ENCODE assay signal across 8 cellular contexts in genomic region chr20:32360333-32360634, GRCh38. TPM values are rescaled to one million over a fixed set of nuclear protein-coding genes. Genes with fewer than 3 reads are reported as not detected.
DNase-seq lines count a peak whose midpoint lies in the region; ATAC-seq and TF ChIP-seq lines count a peak whose summit lies in the region.

No MANE protein-coding gene starts in this region.

- intact Hi-C loops in CD8-positive, alpha-beta T cell (cut with DNase I, micrococcal nuclease), result loop anchor here (2.0 to 5.0 kb wide), 2 partner anchors 47 to 72 kb away; no protein-coding TSS in a partner anchor
- intact Hi-C loops in Panc1 (cut with micrococcal nuclease; ENCODE audit: unreplicated experiment), result no loop called here

- no peak for DNase-seq in CD8-positive, alpha-beta T cell
- no peak for DNase-seq in Panc1 (ENCODE audit: low read depth, low spot score)
- no peak for DNase-seq in endothelial cell (ENCODE audit: low spot score)
- DNase-seq in progenitor cell of endocrine pancreas (ENCODE audit: low spot score, unreplicated experiment), result no peak
- no peak for DNase-seq in SHP77 (lab: John Stamatoyannopoulos, UW)
- DNase-seq in amniotic stem cell (lab: John Stamatoyannopoulos, UW), result no peak
- DNase-seq in stimulated activated CD8-positive, alpha-beta memory T cell treated with anti-CD3 and anti-CD28 coated beads, Interleukin-4, amount 100 ng/mL, for 48 hours, result no peak

- no peaks in the 10 kb centered on the region for H3K9me3 Mint-ChIP-seq in CD8-positive, alpha-beta T cell
- H3K9me3 Mint-ChIP-seq in endothelial cell (ENCODE audit: unreplicated experiment), result no peaks in the 10 kb centered on the region
- H3K9me3 Mint-ChIP-seq in progenitor cell of endocrine pancreas (ENCODE audit: low read depth), result no peaks in the 10 kb centered on the region

- no peak for ATAC-seq in CD8-positive, alpha-beta T cell
- no peak for ATAC-seq in Panc1
- no peak for ATAC-seq in GM21381 (IDR thresholded peaks at IDR 0.05; ENCODE audit: unreplicated experiment)

- H3K4me1 Mint-ChIP-seq in CD8-positive, alpha-beta T cell (ENCODE audit: low read depth), result peaks cover 68% of the 10 kb centered on the region
- H3K4me1 Mint-ChIP-seq in endothelial cell (ENCODE audit: unreplicated experiment), result peaks cover 23% of the 10 kb centered on the region
- peaks cover 48% of the 10 kb centered on the region for H3K4me1 Mint-ChIP-seq in progenitor cell of endocrine pancreas (ENCODE audit: low read depth)

- no peak for TF ChIP-seq CTCF in CD8-positive, alpha-beta T cell (IDR thresholded peaks at IDR 0.05)
- no peak for TF ChIP-seq CTCF in Panc1 (IDR thresholded peaks at IDR 0.05)
- TF ChIP-seq CTCF in endothelial cell (IDR thresholded peaks at IDR 0.05; ENCODE audit: unreplicated experiment), result no peak
- no peak for TF ChIP-seq CTCF in progenitor cell of endocrine pancreas (IDR thresholded peaks at IDR 0.05; ENCODE audit: unreplicated experiment)

- H3K27me3 ChIP-seq in CD8-positive, alpha-beta T cell (ENCODE audit: insufficient read depth, low read length), result no peaks in the 10 kb centered on the region
- no peaks in the 10 kb centered on the region for H3K27me3 ChIP-seq in Panc1 (ENCODE audit: control insufficient read depth, insufficient read depth, low read length)

- in situ Hi-C loops in Panc1 (cut with HindIII; ENCODE audit: low pct_unique_long_range_greater_than_20kb, low sequenced_read_pairs), result loop anchor here (5.0 kb wide), 1 partner anchor 62 kb away; no protein-coding TSS in a partner anchor

- peak overlapping the region; percentile 63 for H3K27ac ChIP-seq in CD8-positive, alpha-beta T cell (ENCODE audit: low read depth, low read length)
- H3K27ac ChIP-seq in Panc1 (ENCODE audit: low read length), result peak overlapping the region; percentile 95

- H3K27me3 Mint-ChIP-seq in CD8-positive, alpha-beta T cell (ENCODE audit: low read depth), result no peaks in the 10 kb centered on the region
- peaks cover 5% of the 10 kb centered on the region for H3K27me3 Mint-ChIP-seq in endothelial cell (ENCODE audit: unreplicated experiment)
- no peaks in the 10 kb centered on the region for H3K27me3 Mint-ChIP-seq in progenitor cell of endocrine pancreas

- peaks cover 63% of the 10 kb centered on the region for H3K4me1 ChIP-seq in CD8-positive, alpha-beta T cell (ENCODE audit: insufficient read depth, low read length)
- H3K4me1 ChIP-seq in Panc1 (ENCODE audit: control insufficient read depth, insufficient read depth, low read length), result peaks cover 54% of the 10 kb centered on the region

- POLR2A ChIA-PET in CD8-positive, alpha-beta T cell (lab: Charles Lee), result interaction anchor here (1.5 to 3.8 kb wide), 3 partner anchors 25 to 149 kb away, joined by 3 to 20 read pairs (median 8); no protein-coding TSS in a partner anchor
- POLR2A ChIA-PET in Panc1 (lab: Charles Lee), result no interaction called here

- H3K4me3 Mint-ChIP-seq in CD8-positive, alpha-beta T cell, result peak overlapping the region; percentile 92
- peak overlapping the region; percentile 94 for H3K4me3 Mint-ChIP-seq in endothelial cell (ENCODE audit: unreplicated experiment)
- peak overlapping the region; percentile 88 for H3K4me3 Mint-ChIP-seq in progenitor cell of endocrine pancreas (ENCODE audit: low read depth)

- no peaks in the 10 kb centered on the region for H3K9me3 ChIP-seq in CD8-positive, alpha-beta T cell (ENCODE audit: low read length)
- no peaks in the 10 kb centered on the region for H3K9me3 ChIP-seq in Panc1 (ENCODE audit: control insufficient read depth, insufficient read depth, low read depth, low read length)

- H3K36me3 Mint-ChIP-seq in CD8-positive, alpha-beta T cell, result peaks cover 10% of the 10 kb centered on the region
- peaks cover 19% of the 10 kb centered on the region for H3K36me3 Mint-ChIP-seq in endothelial cell (ENCODE audit: low read depth, unreplicated experiment)
- H3K36me3 Mint-ChIP-seq in progenitor cell of endocrine pancreas (ENCODE audit: insufficient read depth), result no peaks in the 10 kb centered on the region

- H3K36me3 ChIP-seq in CD8-positive, alpha-beta T cell (ENCODE audit: insufficient read depth, low read length), result no peaks in the 10 kb centered on the region
- no peaks in the 10 kb centered on the region for H3K36me3 ChIP-seq in Panc1 (ENCODE audit: control insufficient read depth, insufficient read depth, low read length)

- peak overlapping the region; percentile 94 for H3K27ac Mint-ChIP-seq in CD8-positive, alpha-beta T cell
- H3K27ac Mint-ChIP-seq in endothelial cell (ENCODE audit: unreplicated experiment), result peak overlapping the region; percentile 52
- peak overlapping the region; percentile 96 for H3K27ac Mint-ChIP-seq in progenitor cell of endocrine pancreas

- H3K4me3 ChIP-seq in CD8-positive, alpha-beta T cell (ENCODE audit: low read depth, low read length), result peak overlapping the region; percentile 84
- peak overlapping the region; percentile 73 to 97 for H3K4me3 ChIP-seq in Panc1 (ENCODE audit: low read depth in 2 of 2, low read length in 2 of 2)

- CTCF ChIA-PET in CD8-positive, alpha-beta T cell (lab: Charles Lee), result interaction anchor here (1.4 kb wide), 1 partner anchor 12 kb away, joined by 10 read pairs; no protein-coding TSS in a partner anchor
- CTCF ChIA-PET in Panc1 (lab: Charles Lee), result no interaction called here

- no TSS peak for BruUV-seq in Panc1 (replicated peaks; lab: Mats Ljungman, UMichigan)

RNA-seq across cellular contexts. Expression of gene ASXL1, which starts 2.2 kb away (rescaled TPM):
- total RNA-seq in CD8-positive, alpha-beta T cell, result 100 to 1,000 TPM; 197 to 200 TPM
- total RNA-seq in Panc1 (2021; ENCODE audit: unreplicated experiment) (205 TPM), endothelial cell (ENCODE audit: unreplicated experiment) (90.8 TPM), progenitor cell of endocrine pancreas (189 and 201 TPM in 2 replicates)
- 79.0 TPM for polyA plus RNA-seq in Panc1 (2012; ENCODE audit: insufficient read length)
